Comparison of ENCODE assay signal across 18 cellular contexts in genomic region chr1:38055398-38055797, GRCh38. TPM values are rescaled to one million over a fixed set of nuclear protein-coding genes. Genes with fewer than 3 reads are reported as not detected.
A peak's percentile ranks its signal among the peaks of the same experiment; 100 is the strongest.
DNase-seq lines count a peak whose midpoint lies in the region; ATAC-seq and TF ChIP-seq lines count a peak whose summit lies in the region.
"Had no signal": no experiment of that assay in that cellular context is flagged by ENCODE, and none has a peak within 500 bp of the region (broad histone marks: within the 10 kb centered on the region; RNA-seq: fewer than 3 reads in every experiment).

No MANE protein-coding gene starts in this region.

- peaks cover 46 to 52% of the 10 kb centered on the region in 2 experiments for H3K4me1 Mint-ChIP-seq in H9
- peaks cover 44% of the 10 kb centered on the region for H3K4me1 Mint-ChIP-seq in endothelial cell (ENCODE audit: unreplicated experiment)

- no peak for ATAC-seq in PC-3
- ATAC-seq: GM12878 had no signal

- POLR2A ChIA-PET in PC-3 (lab: Charles Lee; ENCODE audit: unreplicated experiment), result no interaction called here

- CTCF ChIA-PET in PC-3 (lab: Charles Lee), result no interaction called here

- H3K27me3 ChIP-seq in H9 (ENCODE audit: insufficient read depth, low read length) (no peaks in the 10 kb centered on the region), PC-3 (ENCODE audit: low read length) (peaks cover 25% of the 10 kb centered on the region), H7 (ENCODE audit: control insufficient read depth, insufficient read depth, low read length) (peaks cover 3% of the 10 kb centered on the region; the same call in 1 of the 2 replicates)

- H2AFZ ChIP-seq in H9 (ENCODE audit: low read length) (no peak overlapping the region), PC-3 (ENCODE audit: low read length) (no peak overlapping the region)
- H2AFZ ChIP-seq: GM23248 had no signal

- H3K9me2 ChIP-seq in PC-3 (replicated peaks; ENCODE audit: low read length), result no peaks in the 10 kb centered on the region

- no peak overlapping the region for H2AK5ac ChIP-seq in H9 (ENCODE audit: insufficient read length, low read length)

- H3K9ac ChIP-seq in H9 (ENCODE audit: extremely low read depth, insufficient read length, low read length), result no peak overlapping the region
- no peak overlapping the region for H3K9ac ChIP-seq in PC-3 (ENCODE audit: low read length)
- H3K9ac ChIP-seq: GM23248, KMS-11 had no signal

- H4K8ac ChIP-seq in H9 (replicated peaks; ENCODE audit: insufficient read length, low read depth, low read length), result no peak overlapping the region

- no peaks in the 10 kb centered on the region for H3K23me2 ChIP-seq in H9 (ENCODE audit: insufficient read length, low read depth, low read length, poor library complexity, severe bottlenecking)

- no TSS peak for BruUV-seq in PC-3 (replicated peaks; lab: Mats Ljungman, UMichigan)

- H2BK120ac ChIP-seq in H9 (ENCODE audit: low read depth, low read length, poor library complexity, severe bottlenecking), result no peak overlapping the region

- H4K91ac ChIP-seq in H9 (ENCODE audit: insufficient read length, low read depth, low read length), result no peak overlapping the region

- no peak overlapping the region for H3K14ac ChIP-seq in H9 (ENCODE audit: insufficient read depth, low read length)

- H3K4ac ChIP-seq in H9 (ENCODE audit: low read depth, low read length), result no peak overlapping the region

- H3K27me3 Mint-ChIP-seq in H9 (ENCODE audit: low read depth), result peaks cover 2% of the 10 kb centered on the region; the same call in 1 of the 2 replicates
- H3K27me3 Mint-ChIP-seq in endothelial cell (ENCODE audit: unreplicated experiment), result peaks cover 8% of the 10 kb centered on the region

- no peak overlapping the region for H3K18ac ChIP-seq in H9 (ENCODE audit: insufficient read length, low read depth, low read length)

- H3K79me2 ChIP-seq in H9 (ENCODE audit: insufficient read depth, low read length), result no peaks in the 10 kb centered on the region; the same call in 1 of the 2 replicates
- no peaks in the 10 kb centered on the region for H3K79me2 ChIP-seq in PC-3 (ENCODE audit: low read length)

- peak overlapping the region in 1 of 3 experiments; percentile 44; a peak in 1 of 7 replicates for H3K27ac Mint-ChIP-seq in H9
- no peak overlapping the region for H3K27ac Mint-ChIP-seq in endothelial cell (ENCODE audit: unreplicated experiment)
- H3K27ac Mint-ChIP-seq: CD4-positive, alpha-beta T cell had no signal

- H3K9me3 Mint-ChIP-seq in H9 (no peaks in the 10 kb centered on the region), endothelial cell (ENCODE audit: unreplicated experiment) (no peaks in the 10 kb centered on the region)
- H3K9me3 Mint-ChIP-seq: CD4-positive, alpha-beta T cell had no signal

- DNase-seq in EL (peak; percentile 71), H9 (no peak), M059J (ENCODE audit: low read depth) (peak; percentile 33), endothelial cell (ENCODE audit: low spot score) (no peak), PC-3 (no peak), OCI-M1 (lab: John Stamatoyannopoulos, UW) (no peak), H7 (no peak)
- DNase-seq in activated effector memory CD4-positive, alpha-beta T cell treated with Interleukin-2 at 50 U/mL for 16 hours, result no peak
- DNase-seq: AML-193; Caco-2; CD4-positive, alpha-beta T cell; GM23248 had no signal

- H3K4me1 ChIP-seq in H9 (ENCODE audit: insufficient read depth, low read length) (peaks cover 7% of the 10 kb centered on the region; the same call in 1 of the 2 replicates), PC-3 (ENCODE audit: insufficient read depth, low read length) (no peaks in the 10 kb centered on the region)
- H3K4me1 ChIP-seq: Caco-2 had no signal

- H4K20me1 ChIP-seq in H9 (ENCODE audit: control insufficient read depth, insufficient read depth, insufficient read length), result no peaks in the 10 kb centered on the region
- H4K20me1 ChIP-seq in PC-3 (ENCODE audit: low read length), result no peaks in the 10 kb centered on the region

- no peak overlapping the region for H3K27ac ChIP-seq in H9 (ENCODE audit: insufficient read length, low read depth, low read length)
- no peak overlapping the region for H3K27ac ChIP-seq in PC-3 (ENCODE audit: low read length)
- H3K27ac ChIP-seq: C4-2B, GM23248, KMS-11 had no signal

- H2BK15ac ChIP-seq in H9 (ENCODE audit: low read depth, low read length), result peak overlapping the region; percentile 71; the same call in 1 of the 2 replicates

- H3K23ac ChIP-seq in H9 (ENCODE audit: insufficient read length, low read depth, low read length), result no peak overlapping the region

- H4K5ac ChIP-seq in H9 (ENCODE audit: insufficient read length, low read depth, low read length), result no peak overlapping the region

- H3K4me3 ChIP-seq in PC-3 (ENCODE audit: low read length) (no peak overlapping the region), H7 (ENCODE audit: insufficient read depth, low read depth, low read length) (no peak overlapping the region)
- H3K4me3 ChIP-seq: GM12878, GM23248 had no signal

- H3K4me2 ChIP-seq in H9 (ENCODE audit: insufficient read depth, insufficient read length, low read length) (no peak overlapping the region), PC-3 (ENCODE audit: low read length) (no peak overlapping the region)
- H3K4me2 ChIP-seq: KMS-11 had no signal

- intact Hi-C loops in PC-3 (cut with micrococcal nuclease), result no loop called here

- no CpG with 5 or more reads among the region's 3 CpGs for WGBS in H9 (ENCODE audit: extremely low coverage, insufficient read length, low lambda C conversion rate)

- H3K9me3 ChIP-seq in H9 (ENCODE audit: control insufficient read depth, low read depth, low read length) (no peaks in the 10 kb centered on the region), PC-3 (ENCODE audit: low read length) (no peaks in the 10 kb centered on the region)
- H3K9me3 ChIP-seq: Caco-2 had no signal

- H3K4me3 Mint-ChIP-seq in H9 (no peak overlapping the region), endothelial cell (ENCODE audit: unreplicated experiment) (peak overlapping the region; percentile 3)
- H3K4me3 Mint-ChIP-seq: CD4-positive, alpha-beta T cell had no signal

- H3K36me3 ChIP-seq in PC-3 (ENCODE audit: low read depth, low read length), result no peaks in the 10 kb centered on the region
- H3K36me3 ChIP-seq in H7 (replicated peaks; ENCODE audit: control insufficient read depth, insufficient read depth, low read length), result no peaks in the 10 kb centered on the region

- no peaks in the 10 kb centered on the region for H3F3A ChIP-seq in PC-3 (ENCODE audit: low read length, unreplicated experiment)

- H2BK20ac ChIP-seq in H9 (ENCODE audit: low read depth, low read length, poor library complexity, severe bottlenecking), result no peak overlapping the region

- no peaks in the 10 kb centered on the region for H3K79me1 ChIP-seq in H9 (ENCODE audit: insufficient read depth, low read depth, low read length, poor library complexity, severe bottlenecking)

- no peak overlapping the region for H3K56ac ChIP-seq in H9 (ENCODE audit: insufficient read length, low read depth, low read length)

- TF ChIP-seq CTCF in H9 (conservative IDR thresholded peaks at IDR 0.05), result no peak
- no peak for TF ChIP-seq CTCF in endothelial cell (IDR thresholded peaks at IDR 0.05; ENCODE audit: unreplicated experiment)
- TF ChIP-seq CTCF in PC-3 (conservative IDR thresholded peaks at IDR 0.05; ENCODE audit: low read depth, low read length), result no peak

- no peak overlapping the region for H2BK12ac ChIP-seq in H9 (ENCODE audit: insufficient read length, low read depth, low read length)

- no peak overlapping the region for H2BK5ac ChIP-seq in H9 (ENCODE audit: insufficient read length, low read length)

- H3T11ph ChIP-seq in H9 (ENCODE audit: low read length), result no peak overlapping the region

- H3K36me3 Mint-ChIP-seq in H9 (ENCODE audit: insufficient read depth in 1 of 3, low read depth in 3 of 3) (no peaks in the 10 kb centered on the region; a peak in 1 of 7 replicates), endothelial cell (ENCODE audit: low read depth, unreplicated experiment) (no peaks in the 10 kb centered on the region)

RNA-seq across cellular contexts. Expression of gene POU3F1, which starts 8.8 kb away (rescaled TPM):
- total RNA-seq in H9 (2021) (5.8 and 7.0 TPM in 2 replicates), endothelial cell (ENCODE audit: unreplicated experiment) (1.2 TPM), PC-3 (2014; rRNA removed) (not detected in 2 replicates)
- not detected in 2 replicates for total RNA-seq in M059J (2014; rRNA removed; shearing (Covaris generic))
- total RNA-seq in H7 (2014; rRNA removed; shearing (Covaris generic)), result 2.9 and 4.8 TPM in 2 replicates
- total RNA-seq: A172, Caco-2, G401, GM23248, H4 had no signal

RNA-seq across cellular contexts. Expression of gene UTP11, which starts 42.9 kb away (rescaled TPM):
- 52.4 and 63.1 TPM in 2 replicates for total RNA-seq in H9 (2021)
- 69.6 and 103 TPM in 2 replicates for total RNA-seq in M059J (2014; rRNA removed; shearing (Covaris generic))
- 44.7 TPM for total RNA-seq in endothelial cell (ENCODE audit: unreplicated experiment)
- total RNA-seq in PC-3 (2014; rRNA removed), result 33.8 and 48.1 TPM in 2 replicates
- total RNA-seq in H7 (2014; rRNA removed; shearing (Covaris generic)), result 70.5 and 87.7 TPM in 2 replicates

RNA-seq across cellular contexts. Expression of gene FHL3, which starts 50.1 kb away (rescaled TPM):
- 32.8 and 34.2 TPM in 2 replicates for total RNA-seq in H9 (2021)
- total RNA-seq in M059J (2014; rRNA removed; shearing (Covaris generic)), result 18.2 and 24.6 TPM in 2 replicates
- 142 TPM for total RNA-seq in endothelial cell (ENCODE audit: unreplicated experiment)
- total RNA-seq in PC-3 (2014; rRNA removed), result 3.6 and 6.3 TPM in 2 replicates
- 51.5 and 54.8 TPM in 2 replicates for total RNA-seq in H7 (2014; rRNA removed; shearing (Covaris generic))

Comparison
In these comparisons a context has a peak if more than half of its experiments do, and no peak if none do; other contexts are left out.
1. DNase-seq: peak in EL (single experiment) and M059J (single experiment); none in H9 (single experiment), endothelial cell (single experiment), PC-3 (single experiment), activated effector memory CD4-positive, alpha-beta T cell treated with Interleukin-2 at 50 U/mL for 16 hours (single experiment), OCI-M1 (single experiment) and H7 (single experiment).